1 cellular context compared by ENCODE assay signal in the genomic region with DNA sequence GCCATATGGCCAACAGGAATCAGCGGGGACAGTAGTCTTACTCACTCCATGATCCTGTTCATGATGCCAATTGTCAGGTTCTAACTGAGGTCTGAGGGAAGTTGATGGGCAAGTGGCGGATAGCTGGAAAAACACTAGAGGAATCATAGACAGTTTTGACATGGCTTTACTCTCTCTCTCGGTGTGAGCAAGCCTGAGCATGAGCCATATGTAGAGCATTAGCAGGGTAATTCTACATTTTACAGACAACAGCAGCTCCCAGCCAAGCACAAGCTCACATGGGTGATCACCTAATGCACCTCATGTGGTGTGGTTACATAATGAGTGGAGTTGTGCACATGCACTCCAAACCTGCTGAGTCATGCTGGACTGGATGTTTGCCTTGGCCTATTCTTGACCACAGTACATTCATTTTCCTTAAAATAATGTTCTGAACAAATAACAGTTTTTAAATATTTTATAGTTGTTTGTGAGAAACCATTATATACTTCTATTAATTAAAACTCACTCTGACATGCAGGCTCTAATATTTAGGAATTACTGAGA.
TF ChIP-seq lines count a peak whose summit lies in the region.

No MANE protein-coding gene starts in this region.

TF ChIP-seq in K562, 482 proteins besides CTCF, POLR2A, EP300 and RAD21 (continued from another document):
- TF ChIP-seq, protein P1, sequence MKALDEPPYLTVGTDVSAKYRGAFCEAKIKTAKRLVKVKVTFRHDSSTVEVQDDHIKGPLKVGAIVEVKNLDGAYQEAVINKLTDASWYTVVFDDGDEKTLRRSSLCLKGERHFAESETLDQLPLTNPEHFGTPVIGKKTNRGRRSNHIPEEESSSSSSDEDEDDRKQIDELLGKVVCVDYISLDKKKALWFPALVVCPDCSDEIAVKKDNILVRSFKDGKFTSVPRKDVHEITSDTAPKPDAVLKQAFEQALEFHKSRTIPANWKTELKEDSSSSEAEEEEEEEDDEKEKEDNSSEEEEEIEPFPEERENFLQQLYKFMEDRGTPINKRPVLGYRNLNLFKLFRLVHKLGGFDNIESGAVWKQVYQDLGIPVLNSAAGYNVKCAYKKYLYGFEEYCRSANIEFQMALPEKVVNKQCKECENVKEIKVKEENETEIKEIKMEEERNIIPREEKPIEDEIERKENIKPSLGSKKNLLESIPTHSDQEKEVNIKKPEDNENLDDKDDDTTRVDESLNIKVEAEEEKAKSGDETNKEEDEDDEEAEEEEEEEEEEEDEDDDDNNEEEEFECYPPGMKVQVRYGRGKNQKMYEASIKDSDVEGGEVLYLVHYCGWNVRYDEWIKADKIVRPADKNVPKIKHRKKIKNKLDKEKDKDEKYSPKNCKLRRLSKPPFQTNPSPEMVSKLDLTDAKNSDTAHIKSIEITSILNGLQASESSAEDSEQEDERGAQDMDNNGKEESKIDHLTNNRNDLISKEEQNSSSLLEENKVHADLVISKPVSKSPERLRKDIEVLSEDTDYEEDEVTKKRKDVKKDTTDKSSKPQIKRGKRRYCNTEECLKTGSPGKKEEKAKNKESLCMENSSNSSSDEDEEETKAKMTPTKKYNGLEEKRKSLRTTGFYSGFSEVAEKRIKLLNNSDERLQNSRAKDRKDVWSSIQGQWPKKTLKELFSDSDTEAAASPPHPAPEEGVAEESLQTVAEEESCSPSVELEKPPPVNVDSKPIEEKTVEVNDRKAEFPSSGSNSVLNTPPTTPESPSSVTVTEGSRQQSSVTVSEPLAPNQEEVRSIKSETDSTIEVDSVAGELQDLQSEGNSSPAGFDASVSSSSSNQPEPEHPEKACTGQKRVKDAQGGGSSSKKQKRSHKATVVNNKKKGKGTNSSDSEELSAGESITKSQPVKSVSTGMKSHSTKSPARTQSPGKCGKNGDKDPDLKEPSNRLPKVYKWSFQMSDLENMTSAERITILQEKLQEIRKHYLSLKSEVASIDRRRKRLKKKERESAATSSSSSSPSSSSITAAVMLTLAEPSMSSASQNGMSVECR (CRISPR knock-in tag; IDR thresholded peaks at IDR 0.05) = no peak
- TF ChIP-seq KHSRP (IDR thresholded peaks at IDR 0.05) (no peak), KAT7 (CRISPR knock-in tag; IDR thresholded peaks at IDR 0.05; ENCODE audit: borderline replicate concordance) (no peak), ZNF324 (CRISPR knock-in tag; IDR thresholded peaks at IDR 0.05) (no peak), HDAC2 (IDR thresholded peaks at IDR 0.05) (no peak), RBM14 (IDR thresholded peaks at IDR 0.05; ENCODE audit: borderline replicate concordance, insufficient read depth, low read depth, low read length) (no peak)
- TF ChIP-seq, protein P2, sequence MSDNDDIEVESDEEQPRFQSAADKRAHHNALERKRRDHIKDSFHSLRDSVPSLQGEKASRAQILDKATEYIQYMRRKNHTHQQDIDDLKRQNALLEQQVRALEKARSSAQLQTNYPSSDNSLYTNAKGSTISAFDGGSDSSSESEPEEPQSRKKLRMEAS (CRISPR knock-in tag; IDR thresholded peaks at IDR 0.05) = no peak
- TF ChIP-seq, protein P3, sequence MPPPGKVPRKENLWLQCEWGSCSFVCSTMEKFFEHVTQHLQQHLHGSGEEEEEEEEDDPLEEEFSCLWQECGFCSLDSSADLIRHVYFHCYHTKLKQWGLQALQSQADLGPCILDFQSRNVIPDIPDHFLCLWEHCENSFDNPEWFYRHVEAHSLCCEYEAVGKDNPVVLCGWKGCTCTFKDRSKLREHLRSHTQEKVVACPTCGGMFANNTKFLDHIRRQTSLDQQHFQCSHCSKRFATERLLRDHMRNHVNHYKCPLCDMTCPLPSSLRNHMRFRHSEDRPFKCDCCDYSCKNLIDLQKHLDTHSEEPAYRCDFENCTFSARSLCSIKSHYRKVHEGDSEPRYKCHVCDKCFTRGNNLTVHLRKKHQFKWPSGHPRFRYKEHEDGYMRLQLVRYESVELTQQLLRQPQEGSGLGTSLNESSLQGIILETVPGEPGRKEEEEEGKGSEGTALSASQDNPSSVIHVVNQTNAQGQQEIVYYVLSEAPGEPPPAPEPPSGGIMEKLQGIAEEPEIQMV (tag; conservative IDR thresholded peaks at IDR 0.05; ENCODE audit: low read depth) = no peak
TF ChIP-seq in K562: peak in this region for 10.
